21 cellular contexts compared by ENCODE assay signal in genomic region chr6:14731638-14732037, GRCh38.
A peak's percentile ranks its signal among the peaks of the same experiment; 100 is the strongest.
DNase-seq lines count a peak whose midpoint lies in the region; ATAC-seq lines count a peak whose summit lies in the region.
"Had no signal": no experiment of that assay in that cellular context is flagged by ENCODE, and none has a peak within 500 bp of the region (broad histone marks: within the 10 kb centered on the region; RNA-seq: fewer than 3 reads in every experiment).

No MANE protein-coding gene starts in this region.

- H3K4me1 ChIP-seq in trophoblast cell (ENCODE audit: control insufficient read depth in 1 of 2, insufficient read depth in 2 of 2, low read length in 2 of 2) = peaks cover 11 to 13% of the 10 kb centered on the region in 2 experiments
- H3K4me1 ChIP-seq: psoas muscle had no signal

- no peaks in the 10 kb centered on the region for H3K27me3 Mint-ChIP-seq in activated CD4-positive, alpha-beta T cell treated with anti-CD3 and anti-CD28 coated beads for 36 hours
- no peaks in the 10 kb centered on the region for H3K27me3 Mint-ChIP-seq in activated naive CD8-positive, alpha-beta T cell treated with anti-CD3 and anti-CD28 coated beads, Interleukin-2, amount 10 ng/mL, durations not matched to agents 7 days and 5 days
- H3K27me3 Mint-ChIP-seq: CD4-positive, CD25-positive, alpha-beta regulatory T cell; naive thymus-derived CD4-positive, alpha-beta T cell; type B pancreatic cell had no signal

- no peak overlapping the region for H3K18ac ChIP-seq in trophoblast cell (ENCODE audit: low read length)

- no peak overlapping the region for H3K27ac ChIP-seq in trophoblast cell (ENCODE audit: low read depth, low read length)
- H3K27ac ChIP-seq: cardiac muscle cell, lower lobe of right lung, psoas muscle had no signal

- H3K23ac ChIP-seq in trophoblast cell (ENCODE audit: low read length) = no peak overlapping the region

- H2AFZ ChIP-seq in trophoblast cell (ENCODE audit: insufficient read depth, low read length, poor library complexity) = no peak overlapping the region

- CTCF ChIA-PET in activated CD4-positive, alpha-beta T cell treated with anti-CD3 and anti-CD28 coated beads for 36 hours (lab: Charles Lee) = interaction anchor here (0.9 to 1.7 kb wide), 7 partner anchors 12 to 578 kb away, joined by 3 to 11 read pairs (median 4); no protein-coding TSS in a partner anchor

- H4K91ac ChIP-seq in trophoblast cell (ENCODE audit: low read depth, low read length) = peak overlapping the region; percentile 28

- H3K9ac ChIP-seq in trophoblast cell (ENCODE audit: low read length) = no peak overlapping the region

- no peaks in the 10 kb centered on the region for H3K27me3 ChIP-seq in trophoblast cell (ENCODE audit: insufficient read depth, low read length)
- H3K27me3 ChIP-seq: cardiac muscle cell, dorsolateral prefrontal cortex, Peyer's patch had no signal

- POLR2A ChIA-PET in activated CD4-positive, alpha-beta T cell treated with anti-CD3 and anti-CD28 coated beads for 36 hours (lab: Charles Lee) = interaction anchor here (0.5 to 1.1 kb wide), 5 partner anchors 27 to 426 kb away, joined by 3 to 7 read pairs (median 4); no protein-coding TSS in a partner anchor
- POLR2A ChIA-PET in activated naive CD8-positive, alpha-beta T cell treated with anti-CD3 and anti-CD28 coated beads, Interleukin-2, amount 10 ng/mL, durations not matched to agents 7 days and 5 days (lab: Charles Lee) = interaction anchor here (1.0 kb wide), 1 partner anchor 277 kb away, joined by 3 read pairs; no protein-coding TSS in a partner anchor

- no peak overlapping the region for H3K4me3 ChIP-seq in Jurkat, Clone E6-1 (ENCODE audit: low read length)
- no peak overlapping the region for H3K4me3 ChIP-seq in trophoblast cell (ENCODE audit: low read depth, low read length)
- H3K4me3 ChIP-seq: cardiac muscle cell, dorsolateral prefrontal cortex, lower lobe of right lung, Peyer's patch, psoas muscle had no signal

- peak overlapping the region; percentile 100 for H3K27ac Mint-ChIP-seq in activated CD4-positive, alpha-beta T cell treated with anti-CD3 and anti-CD28 coated beads for 36 hours
- H3K27ac Mint-ChIP-seq in activated naive CD8-positive, alpha-beta T cell treated with anti-CD3 and anti-CD28 coated beads, Interleukin-2, amount 10 ng/mL, durations not matched to agents 7 days and 5 days = peak overlapping the region; percentile 68
- H3K27ac Mint-ChIP-seq: type B pancreatic cell had no signal

- no peak overlapping the region for H2BK120ac ChIP-seq in trophoblast cell (ENCODE audit: insufficient read depth, low read length, poor library complexity)

- no peaks in the 10 kb centered on the region for H3K9me3 ChIP-seq in trophoblast cell (ENCODE audit: insufficient read depth, low read depth, low read length)
- H3K9me3 ChIP-seq: lower lobe of right lung, Peyer's patch, psoas muscle had no signal

- H3K4me3 Mint-ChIP-seq in activated CD4-positive, alpha-beta T cell treated with anti-CD3 and anti-CD28 coated beads for 36 hours = peak overlapping the region; percentile 67
- H3K4me3 Mint-ChIP-seq in activated naive CD8-positive, alpha-beta T cell treated with anti-CD3 and anti-CD28 coated beads, Interleukin-2, amount 10 ng/mL, durations not matched to agents 7 days and 5 days = peak overlapping the region; percentile 39
- H3K4me3 Mint-ChIP-seq: CD4-positive, CD25-positive, alpha-beta regulatory T cell; type B pancreatic cell had no signal

- H4K12ac ChIP-seq in trophoblast cell (ENCODE audit: low read depth, low read length) = no peak overlapping the region

- H2BK12ac ChIP-seq in trophoblast cell (ENCODE audit: low read length) = no peak overlapping the region

- no peak overlapping the region for H3K14ac ChIP-seq in trophoblast cell (ENCODE audit: low read length)

- H3K9me3 Mint-ChIP-seq in activated CD4-positive, alpha-beta T cell treated with anti-CD3 and anti-CD28 coated beads for 36 hours (ENCODE audit: low read depth) = peaks cover 6% of the 10 kb centered on the region
- peaks cover 7% of the 10 kb centered on the region for H3K9me3 Mint-ChIP-seq in activated naive CD8-positive, alpha-beta T cell treated with anti-CD3 and anti-CD28 coated beads, Interleukin-2, amount 10 ng/mL, durations not matched to agents 7 days and 5 days

- H3K4ac ChIP-seq in trophoblast cell (ENCODE audit: low read depth, low read length) = no peak overlapping the region

- no peak for ATAC-seq in activated CD4-positive, alpha-beta T cell treated with anti-CD3 and anti-CD28 coated beads for 36 hours
- ATAC-seq in activated naive CD8-positive, alpha-beta T cell treated with anti-CD3 and anti-CD28 coated beads, Interleukin-2, amount 10 ng/mL, durations not matched to agents 7 days and 5 days (ENCODE audit: low read depth) = no peak
- ATAC-seq: lower lobe of right lung; naive thymus-derived CD4-positive, alpha-beta T cell; psoas muscle had no signal

- no peak overlapping the region for H3K4me2 ChIP-seq in trophoblast cell (ENCODE audit: low read length)

- H3K36me3 ChIP-seq in trophoblast cell (ENCODE audit: control insufficient read depth in 1 of 2, insufficient read depth in 2 of 2, low read length in 2 of 2) = no peaks in the 10 kb centered on the region
- H3K36me3 ChIP-seq: cardiac muscle cell, lower lobe of right lung, Peyer's patch had no signal

- peaks cover 100% of the 10 kb centered on the region for H3K4me1 Mint-ChIP-seq in activated CD4-positive, alpha-beta T cell treated with anti-CD3 and anti-CD28 coated beads for 36 hours
- H3K4me1 Mint-ChIP-seq in activated naive CD8-positive, alpha-beta T cell treated with anti-CD3 and anti-CD28 coated beads, Interleukin-2, amount 10 ng/mL, durations not matched to agents 7 days and 5 days = peaks cover 59% of the 10 kb centered on the region

- no peak overlapping the region for H2BK5ac ChIP-seq in trophoblast cell (ENCODE audit: low read depth, low read length, poor library complexity)

- H3K79me1 ChIP-seq in trophoblast cell (ENCODE audit: low read length) = peaks cover 9% of the 10 kb centered on the region

- intact Hi-C loops in activated CD4-positive, alpha-beta T cell treated with anti-CD3 and anti-CD28 coated beads for 36 hours (cut with DNase I, micrococcal nuclease) = loop anchor here (1.0 to 10.0 kb wide), 14 partner anchors 17 to 1277 kb away; no protein-coding TSS in a partner anchor

- DNase-seq in activated CD4-positive, alpha-beta T cell treated with anti-CD3 and anti-CD28 coated beads for 36 hours = no peak
- no peak for DNase-seq in activated CD4-positive, alpha-beta T cell treated with anti-CD3 and anti-CD28 coated beads for 4 hours
- DNase-seq in Jurkat, Clone E6-1 (ENCODE audit: low read depth, low spot score) = peak; percentile 71
- DNase-seq in activated naive CD8-positive, alpha-beta T cell treated with anti-CD3 and anti-CD28 coated beads, Interleukin-2, amount 10 ng/mL, durations not matched to agents 7 days and 5 days = no peak
- DNase-seq in trophoblast cell (no peak), EL (no peak), NCI-H82 treated with DMSO at 0.1 percent for 48 hours (lab: John Stamatoyannopoulos, UW; ENCODE audit: unreplicated experiment) (no peak), NCI-H774 (lab: John Stamatoyannopoulos, UW) (no peak)
- DNase-seq: 8988T; dorsolateral prefrontal cortex; glutamatergic neuron; Karpas-422; lower lobe of right lung; naive thymus-derived CD4-positive, alpha-beta T cell; NCI-H748 treated with DMSO at 0.1 percent for 48 hours; Peyer's patch; psoas muscle; stimulated activated naive CD4-positive, alpha-beta T cell had no signal

- H2AK5ac ChIP-seq in trophoblast cell (ENCODE audit: low read length) = peak overlapping the region; percentile 37

- no CpG with 5 or more reads among the region's 1 CpG for WGBS in trophoblast cell (ENCODE audit: extremely low coverage, insufficient coverage, insufficient read length)

- peaks cover 30% of the 10 kb centered on the region for H3K36me3 Mint-ChIP-seq in activated CD4-positive, alpha-beta T cell treated with anti-CD3 and anti-CD28 coated beads for 36 hours (ENCODE audit: low read depth)
- peaks cover 24% of the 10 kb centered on the region for H3K36me3 Mint-ChIP-seq in activated naive CD8-positive, alpha-beta T cell treated with anti-CD3 and anti-CD28 coated beads, Interleukin-2, amount 10 ng/mL, durations not matched to agents 7 days and 5 days
- H3K36me3 Mint-ChIP-seq: CD4-positive, CD25-positive, alpha-beta regulatory T cell; type B pancreatic cell had no signal

- no peaks in the 10 kb centered on the region for H3K79me2 ChIP-seq in trophoblast cell (ENCODE audit: control insufficient read depth, insufficient read depth, low read length, poor library complexity)

- no peak overlapping the region for H4K8ac ChIP-seq in trophoblast cell (ENCODE audit: low read depth, low read length)
